Comparison of ENCODE assay signal across 10 cellular contexts in genomic region chr1:215637041-215637573, GRCh38.
DNase-seq lines count a peak whose midpoint lies in the region; ATAC-seq and TF ChIP-seq lines count a peak whose summit lies in the region.
"Had no signal": no experiment of that assay in that cellular context is flagged by ENCODE, and none has a peak within 500 bp of the region (broad histone marks: within the 10 kb centered on the region; RNA-seq: fewer than 3 reads in every experiment).

No MANE protein-coding gene starts in this region.

- H3K4me3 ChIP-seq in AG04450 (ENCODE audit: low read depth, low read length) = peak overlapping the region; percentile 18
- no peak overlapping the region for H3K4me3 ChIP-seq in SK-N-SH (ENCODE audit: low read depth in 2 of 2, low read length in 1 of 2)
- H3K4me3 ChIP-seq in fibroblast of the aortic adventitia (ENCODE audit: low read depth, low read length) = peak overlapping the region; percentile 51
- H3K4me3 ChIP-seq: BLaER1 treated with 17β-estradiol and CSF1 and Interleukin-3, amounts not matched to agents 10 nM and 100 nM had no signal

- H3K4me3 Mint-ChIP-seq in osteocyte (ENCODE audit: unreplicated experiment) = no peak overlapping the region

- no peaks in the 10 kb centered on the region; a peak in 2 of 4 replicates for H3K4me1 ChIP-seq in SK-N-SH (ENCODE audit: control insufficient read depth in 1 of 2, insufficient read depth in 2 of 2, low read depth in 1 of 2, low read length in 1 of 2)
- H3K4me1 ChIP-seq: BLaER1 treated with 17β-estradiol and CSF1 and Interleukin-3, amounts not matched to agents 10 nM and 100 nM had no signal

- H3K79me2 ChIP-seq in SK-N-SH (ENCODE audit: insufficient read depth) = no peaks in the 10 kb centered on the region

- DNase-seq in AG04450 (ENCODE audit: low read depth, low spot score) = peak; percentile 79
- DNase-seq in SK-N-SH = no peak
- peak; percentile 94 for DNase-seq in fibroblast of the aortic adventitia (ENCODE audit: low read depth)
- DNase-seq in osteocyte (ENCODE audit: extremely low spot score, unreplicated experiment) = no peak
- no peak for DNase-seq in COR-L47 (lab: John Stamatoyannopoulos, UW)
- DNase-seq: retina had no signal

- no peaks in the 10 kb centered on the region for H3K9me3 Mint-ChIP-seq in osteocyte (ENCODE audit: unreplicated experiment)

- H3F3A ChIP-seq in SK-N-SH (replicated peaks; ENCODE audit: insufficient read depth) = no peaks in the 10 kb centered on the region

- ATAC-seq in GM21528 (IDR thresholded peaks at IDR 0.05; ENCODE audit: low FRiP score, unreplicated experiment) (no peak), HG03571 (IDR thresholded peaks at IDR 0.05; ENCODE audit: unreplicated experiment) (no peak), HG02571 (IDR thresholded peaks at IDR 0.05; ENCODE audit: unreplicated experiment) (no peak)

- no peaks in the 10 kb centered on the region for H4K20me1 ChIP-seq in SK-N-SH (ENCODE audit: insufficient read depth)
- H4K20me1 ChIP-seq: BLaER1 treated with 17β-estradiol and CSF1 and Interleukin-3, amounts not matched to agents 10 nM and 100 nM had no signal

- H3K27ac ChIP-seq in AG04450 (ENCODE audit: low read depth, low read length) (peak overlapping the region; percentile 69), SK-N-SH (ENCODE audit: low read depth in 2 of 2, low read length in 1 of 2) (no peak overlapping the region)
- H3K27ac ChIP-seq: BLaER1 treated with 17β-estradiol and CSF1 and Interleukin-3, amounts not matched to agents 10 nM and 100 nM had no signal

- no peak for TF ChIP-seq RAD21 in SK-N-SH (IDR thresholded peaks at IDR 0.05; ENCODE audit: low read length)

- H3K36me3 ChIP-seq in SK-N-SH (replicated peaks in 1 of 2; ENCODE audit: control insufficient read depth in 1 of 2, insufficient read depth in 2 of 2, low read length in 1 of 2) = no peaks in the 10 kb centered on the region
- H3K36me3 ChIP-seq: BLaER1 treated with 17β-estradiol and CSF1 and Interleukin-3, amounts not matched to agents 10 nM and 100 nM had no signal

- peaks cover 14% of the 10 kb centered on the region for H3K27me3 Mint-ChIP-seq in osteocyte (ENCODE audit: unreplicated experiment)

- H3K27ac Mint-ChIP-seq in osteocyte (ENCODE audit: unreplicated experiment) = peak overlapping the region; percentile 77

- TF ChIP-seq EP300 in SK-N-SH (IDR thresholded peaks at IDR 0.05; ENCODE audit: borderline replicate concordance in 1 of 2, low read depth in 1 of 2, low read length in 1 of 2) = no peak

- POLR2A ChIA-PET in AG04450 (lab: Yijun Ruan, JAX) = no interaction called here
- POLR2A ChIA-PET in SK-N-SH (lab: Yijun Ruan, JAX) = no interaction called here

- H3K4me2 ChIP-seq in SK-N-SH = peak overlapping the region; percentile 16; the same call in 1 of the 2 replicates
- H3K4me2 ChIP-seq: BLaER1 treated with 17β-estradiol and CSF1 and Interleukin-3, amounts not matched to agents 10 nM and 100 nM had no signal

- H3K36me3 Mint-ChIP-seq in osteocyte (ENCODE audit: unreplicated experiment) = no peaks in the 10 kb centered on the region

- H2AFZ ChIP-seq in SK-N-SH (ENCODE audit: low read depth) = no peak overlapping the region

- TF ChIP-seq CTCF in AG04450 (IDR thresholded peaks at IDR 0.05; ENCODE audit: low read depth, low read length) (no peak; the same call in 1 of the 2 replicates), SK-N-SH (IDR thresholded peaks at IDR 0.05) (no peak), fibroblast of the aortic adventitia (IDR thresholded peaks at IDR 0.05; ENCODE audit: insufficient read depth, low read length) (no peak), osteocyte (IDR thresholded peaks at IDR 0.05) (no peak)

- H3K9me2 ChIP-seq in SK-N-SH = no peaks in the 10 kb centered on the region

- H3K9ac ChIP-seq in SK-N-SH = no peak overlapping the region
- H3K9ac ChIP-seq: BLaER1 treated with 17β-estradiol and CSF1 and Interleukin-3, amounts not matched to agents 10 nM and 100 nM had no signal

- peaks cover 18% of the 10 kb centered on the region for H3K4me1 Mint-ChIP-seq in osteocyte (ENCODE audit: unreplicated experiment)

- no peaks in the 10 kb centered on the region for H3K9me3 ChIP-seq in AG04450 (ENCODE audit: control insufficient read depth, insufficient read depth, low read length)
- H3K9me3 ChIP-seq in SK-N-SH = no peaks in the 10 kb centered on the region
- H3K9me3 ChIP-seq: BLaER1 treated with 17β-estradiol and CSF1 and Interleukin-3, amounts not matched to agents 10 nM and 100 nM had no signal

- H3K27me3 ChIP-seq in AG04450 (ENCODE audit: control insufficient read depth, insufficient read depth, low read length) (no peaks in the 10 kb centered on the region), SK-N-SH (ENCODE audit: insufficient read depth) (no peaks in the 10 kb centered on the region)
- H3K27me3 ChIP-seq: BLaER1 treated with 17β-estradiol and CSF1 and Interleukin-3, amounts not matched to agents 10 nM and 100 nM had no signal

- CTCF ChIA-PET in AG04450 (lab: Charles Lee) (no interaction called here), SK-N-SH (lab: Yijun Ruan, JAX) (no interaction called here)

- WGBS in SK-N-SH (ENCODE audit: low lambda C conversion rate) = 72% methylated on average over 6 of the region's 7 CpGs

TF ChIP-seq in SK-N-SH, 30 proteins besides CTCF, POLR2A, EP300 and RAD21:
- TF ChIP-seq YY1 (IDR thresholded peaks at IDR 0.05; ENCODE audit: low read depth) (no peak), FOXM1 (IDR thresholded peaks at IDR 0.05; ENCODE audit: low read depth) (no peak), MXI1 (IDR thresholded peaks at IDR 0.05; ENCODE audit: low read depth, low read length) (no peak), GABPA (IDR thresholded peaks at IDR 0.05; ENCODE audit: low read depth) (no peak), RCOR1 (IDR thresholded peaks at IDR 0.05; ENCODE audit: low read length) (no peak), JUND (IDR thresholded peaks at IDR 0.05) (no peak), CHD2 (IDR thresholded peaks at IDR 0.05; ENCODE audit: low read length, partially characterized antibody) (no peak), TCF12 (IDR thresholded peaks at IDR 0.05) (no peak), SIN3A (IDR thresholded peaks at IDR 0.05; ENCODE audit: borderline replicate concordance, low read depth, low read length) (no peak), ELF1 (IDR thresholded peaks at IDR 0.05) (no peak), RFX5 (IDR thresholded peaks at IDR 0.05; ENCODE audit: low read length) (no peak), FOXJ3 (CRISPR knock-in tag; IDR thresholded peaks at IDR 0.05) (no peak), FOSL2 (IDR thresholded peaks at IDR 0.05; ENCODE audit: borderline replicate concordance, low read depth) (no peak), GATA2 (CRISPR knock-in tag; IDR thresholded peaks at IDR 0.05) (no peak)
- TF ChIP-seq, protein P1, sequence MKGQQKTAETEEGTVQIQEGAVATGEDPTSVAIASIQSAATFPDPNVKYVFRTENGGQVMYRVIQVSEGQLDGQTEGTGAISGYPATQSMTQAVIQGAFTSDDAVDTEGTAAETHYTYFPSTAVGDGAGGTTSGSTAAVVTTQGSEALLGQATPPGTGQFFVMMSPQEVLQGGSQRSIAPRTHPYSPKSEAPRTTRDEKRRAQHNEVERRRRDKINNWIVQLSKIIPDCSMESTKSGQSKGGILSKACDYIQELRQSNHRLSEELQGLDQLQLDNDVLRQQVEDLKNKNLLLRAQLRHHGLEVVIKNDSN (IDR thresholded peaks at IDR 0.05; ENCODE audit: borderline replicate concordance, low read depth) = no peak
- TF ChIP-seq, protein P2, sequence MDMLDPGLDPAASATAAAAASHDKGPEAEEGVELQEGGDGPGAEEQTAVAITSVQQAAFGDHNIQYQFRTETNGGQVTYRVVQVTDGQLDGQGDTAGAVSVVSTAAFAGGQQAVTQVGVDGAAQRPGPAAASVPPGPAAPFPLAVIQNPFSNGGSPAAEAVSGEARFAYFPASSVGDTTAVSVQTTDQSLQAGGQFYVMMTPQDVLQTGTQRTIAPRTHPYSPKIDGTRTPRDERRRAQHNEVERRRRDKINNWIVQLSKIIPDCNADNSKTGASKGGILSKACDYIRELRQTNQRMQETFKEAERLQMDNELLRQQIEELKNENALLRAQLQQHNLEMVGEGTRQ (IDR thresholded peaks at IDR 0.05; ENCODE audit: borderline replicate concordance, low read depth, low read length) = no peak

Comparison
In these comparisons a context has a peak if more than half of its experiments do, and no peak if none do; other contexts are left out.
1. DNase-seq: peak in AG04450 (single experiment) and fibroblast of the aortic adventitia (single experiment); none in SK-N-SH (single experiment), osteocyte (single experiment) and COR-L47 (single experiment).
2. H3K4me3 ChIP-seq: peak in AG04450 (single experiment) and fibroblast of the aortic adventitia (single experiment); none in SK-N-SH (0 of 2).